9 cellular contexts compared by ENCODE assay signal in the genomic region with DNA sequence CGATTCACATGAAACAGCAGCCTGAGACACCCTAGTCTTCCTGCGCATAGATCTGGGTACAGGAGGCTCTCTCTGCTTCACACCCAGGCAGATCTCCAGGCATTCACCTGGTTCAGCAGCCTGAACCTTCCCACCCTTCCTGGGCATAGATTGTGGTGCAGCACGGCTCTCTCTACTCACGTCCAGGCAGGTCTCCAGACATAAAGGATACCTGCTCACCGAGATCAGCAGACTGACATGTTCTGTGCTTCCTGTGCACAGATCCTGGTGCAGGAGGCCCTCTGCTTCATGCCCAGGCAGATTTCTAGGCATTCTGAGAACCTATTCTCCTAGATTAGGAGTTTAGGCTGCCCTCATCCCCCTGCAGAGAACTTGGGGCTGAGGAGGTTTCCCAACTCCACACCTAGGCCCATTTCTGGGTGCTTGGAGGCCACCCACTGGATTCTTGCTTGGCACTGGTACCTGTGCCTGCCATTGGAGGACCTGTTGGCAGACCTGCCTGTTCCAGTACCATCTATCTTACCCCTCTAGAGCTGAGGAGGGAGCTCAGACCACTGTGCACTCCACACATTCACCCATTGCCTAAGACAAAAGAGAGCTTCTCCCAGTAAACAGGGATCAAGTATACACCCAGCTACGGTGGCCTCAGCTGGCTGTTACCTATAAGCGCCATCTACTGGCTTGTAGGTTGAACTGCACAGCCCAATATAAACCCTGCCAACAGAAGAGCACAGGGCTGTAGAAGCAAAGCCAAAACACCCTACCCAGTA. TPM values are rescaled to one million over a fixed set of nuclear protein-coding genes. Genes with fewer than 3 reads are reported as not detected.
DNase-seq lines count a peak whose midpoint lies in the region; ATAC-seq and TF ChIP-seq lines count a peak whose summit lies in the region.
"Had no signal": no experiment of that assay in that cellular context is flagged by ENCODE, and none has a peak within 500 bp of the region (broad histone marks: within the 10 kb centered on the region; RNA-seq: fewer than 3 reads in every experiment).

No MANE protein-coding gene starts in this region.

- H3K9me2 ChIP-seq in Karpas-422 (replicated peaks; ENCODE audit: insufficient read depth, low read length) = no peaks in the 10 kb centered on the region

- H2AFZ ChIP-seq in Karpas-422 (ENCODE audit: low read length) (peak overlapping the region; percentile 55; the same call in 1 of the 2 replicates), mammary epithelial cell (ENCODE audit: low read depth, low read length) (peak overlapping the region; percentile 34)

- no peaks in the 10 kb centered on the region for H4K20me1 ChIP-seq in Karpas-422 (ENCODE audit: insufficient read depth, low read depth, low read length)
- no peaks in the 10 kb centered on the region for H4K20me1 ChIP-seq in mammary epithelial cell (ENCODE audit: insufficient read depth, low read length)

- intact Hi-C loops in mammary epithelial cell (cut with micrococcal nuclease) = loop anchor here (1.0 kb wide), 2 partner anchors 232 to 576 kb away; no protein-coding TSS in a partner anchor
- intact Hi-C loops in left colon (cut with DNase I, micrococcal nuclease) = no loop called here

- H3K4me1 ChIP-seq in HAP-1 (no peaks in the 10 kb centered on the region), Karpas-422 (ENCODE audit: low read length) (peaks cover 46% of the 10 kb centered on the region), mammary epithelial cell (ENCODE audit: insufficient read depth, low read length) (no peaks in the 10 kb centered on the region)

- no peaks in the 10 kb centered on the region for H3K4me1 Mint-ChIP-seq in osteocyte (ENCODE audit: unreplicated experiment)

- dilution Hi-C loops in mammary epithelial cell (cut with HindIII; ENCODE audit: low sequenced_read_pairs) = no loop called here

- H3K9ac ChIP-seq in Karpas-422 (ENCODE audit: low read length) = peak overlapping the region; percentile 59
- no peak overlapping the region for H3K9ac ChIP-seq in mammary epithelial cell (ENCODE audit: insufficient read depth, low read length)

- peaks cover 16% of the 10 kb centered on the region for H3K9me3 Mint-ChIP-seq in osteocyte (ENCODE audit: unreplicated experiment)

- H3K4me3 ChIP-seq in GM06990 (replicated peaks; ENCODE audit: low read depth, low read length) = no peak overlapping the region
- no peak overlapping the region for H3K4me3 ChIP-seq in HAP-1
- peak overlapping the region; percentile 25; the same call in 1 of the 2 replicates for H3K4me3 ChIP-seq in Karpas-422 (ENCODE audit: low read length)
- H3K4me3 ChIP-seq in mammary epithelial cell (replicated peaks in 1 of 3; ENCODE audit: insufficient read depth in 1 of 3, low read depth in 2 of 3, low read length in 3 of 3) = no peak overlapping the region

- CTCF ChIA-PET in mammary epithelial cell (lab: Charles Lee; ENCODE audit: low non-redundant PET) = no interaction called here

- no TSS peak for BruUV-seq in mammary epithelial cell (replicated peaks; lab: Mats Ljungman, UMichigan)

- H3K27me3 Mint-ChIP-seq in osteocyte (ENCODE audit: unreplicated experiment) = no peaks in the 10 kb centered on the region
- H3K27me3 Mint-ChIP-seq: stimulated activated naive CD8-positive, alpha-beta T cell treated with anti-CD3 and anti-CD28 coated beads, Interleukin-15, Interleukin-2, amounts not matched to agents 100 ng/mL and 50 ng/mL, for 24 hours had no signal

- TF ChIP-seq CTCF in GM06990 (IDR thresholded peaks at IDR 0.05; ENCODE audit: insufficient read depth, low read length, poor library complexity, severe bottlenecking) (peak; percentile 82), mammary epithelial cell (conservative IDR thresholded peaks at IDR 0.05 in 1 of 2, IDR thresholded peaks at IDR 0.05 in 1 of 2; ENCODE audit: extremely low read depth in 1 of 2, insufficient read depth in 1 of 2, low read depth in 1 of 2, low read length in 2 of 2) (peak; percentile 51 to 81), osteocyte (IDR thresholded peaks at IDR 0.05) (peak; percentile 41)

- WGBS in mammary epithelial cell (ENCODE audit: low coverage, missing lambda C conversion rate) = 50% methylated on average over 4 of the region's 7 CpGs

- H3K27ac Mint-ChIP-seq in osteocyte (ENCODE audit: unreplicated experiment) = no peak overlapping the region
- H3K27ac Mint-ChIP-seq: stimulated activated naive CD8-positive, alpha-beta T cell treated with anti-CD3 and anti-CD28 coated beads, Interleukin-15, Interleukin-2, amounts not matched to agents 100 ng/mL and 50 ng/mL, for 24 hours had no signal

- no peaks in the 10 kb centered on the region for H3K36me3 ChIP-seq in GM06990 (ENCODE audit: control insufficient read depth, insufficient read depth, low read length)
- no peaks in the 10 kb centered on the region for H3K36me3 ChIP-seq in HAP-1 (replicated peaks)
- no peaks in the 10 kb centered on the region; the same call in 1 of the 2 replicates for H3K36me3 ChIP-seq in Karpas-422 (ENCODE audit: insufficient read depth, low read length)
- H3K36me3 ChIP-seq in mammary epithelial cell (ENCODE audit: insufficient read depth, low read length) = no peaks in the 10 kb centered on the region

- H3K4me2 ChIP-seq in Karpas-422 (ENCODE audit: low read depth, low read length, poor library complexity, severe bottlenecking) = peak overlapping the region; percentile 43
- no peak overlapping the region for H3K4me2 ChIP-seq in mammary epithelial cell (ENCODE audit: insufficient read depth, low read depth, low read length)

- ATAC-seq in left colon = no peak

- no peaks in the 10 kb centered on the region for H3K36me3 Mint-ChIP-seq in osteocyte (ENCODE audit: unreplicated experiment)

- H3K4me3 Mint-ChIP-seq in osteocyte (ENCODE audit: unreplicated experiment) = no peak overlapping the region
- H3K4me3 Mint-ChIP-seq: stimulated activated naive CD8-positive, alpha-beta T cell treated with anti-CD3 and anti-CD28 coated beads, Interleukin-15, Interleukin-2, amounts not matched to agents 100 ng/mL and 50 ng/mL, for 24 hours had no signal

- no peaks in the 10 kb centered on the region for H3K27me3 ChIP-seq in GM06990 (replicated peaks; ENCODE audit: control insufficient read depth, insufficient read depth, low read length)
- no peaks in the 10 kb centered on the region for H3K27me3 ChIP-seq in HAP-1 (ENCODE audit: low read depth)
- no peaks in the 10 kb centered on the region for H3K27me3 ChIP-seq in Karpas-422 (ENCODE audit: low read length)
- H3K27me3 ChIP-seq in mammary epithelial cell (ENCODE audit: insufficient read depth, low read length) = no peaks in the 10 kb centered on the region

- in situ Hi-C loops in HAP-1 (cut with MboI; ENCODE audit: low sequenced_read_pairs) (loop anchor here (25.0 kb wide), 2 partner anchors 232 to 582 kb away; no protein-coding TSS in a partner anchor), mammary epithelial cell (cut with MboI; ENCODE audit: low sequenced_read_pairs in 2 of 2) (no loop called here)

- DNase-seq in A172 (ENCODE audit: low spot score) = peak; percentile 19
- DNase-seq in GM06990 (ENCODE audit: extremely low read depth, insufficient read length) = no peak
- DNase-seq in HAP-1 (ENCODE audit: low spot score in 2 of 2) = peak; percentile 17 to 44
- peak; percentile 92 for DNase-seq in Karpas-422
- DNase-seq in mammary epithelial cell = peak; percentile 37
- DNase-seq in osteocyte (ENCODE audit: extremely low spot score, unreplicated experiment) = no peak
- DNase-seq in left colon = no peak
- DNase-seq in stimulated activated CD4-positive, alpha-beta T cell treated with anti-CD3 and anti-CD28 coated beads, Interleukin-4, amount 100 ng/mL, for 4 hours = no peak

- H3K79me2 ChIP-seq in Karpas-422 (ENCODE audit: low read length) (no peaks in the 10 kb centered on the region), mammary epithelial cell (ENCODE audit: insufficient read depth, low read length) (no peaks in the 10 kb centered on the region)

- no peaks in the 10 kb centered on the region for H3K9me3 ChIP-seq in HAP-1
- H3K9me3 ChIP-seq in Karpas-422 (ENCODE audit: low read length) = no peaks in the 10 kb centered on the region
- no peaks in the 10 kb centered on the region for H3K9me3 ChIP-seq in mammary epithelial cell (replicated peaks; ENCODE audit: insufficient read depth, low read length)

- peak overlapping the region; percentile 83 for H3K27ac ChIP-seq in Karpas-422 (ENCODE audit: low read length)
- H3K27ac ChIP-seq in mammary epithelial cell (ENCODE audit: insufficient read depth, low read depth, low read length) = no peak overlapping the region

RNA-seq across cellular contexts. Expression of a gene that starts 28.0 kb away (rescaled TPM):
- not detected in 2 replicates for total RNA-seq in A172 (2014; rRNA removed; shearing (Covaris generic))
- not detected in 2 replicates for total RNA-seq in Karpas-422 (2014; rRNA removed; shearing (Covaris generic); ENCODE audit: low replicate concordance)
- not detected for total RNA-seq in mammary epithelial cell
- polyA plus RNA-seq in mammary epithelial cell = not detected
- polyA minus RNA-seq in mammary epithelial cell = not detected
- not detected in 2 replicates for total RNA-seq in osteocyte
- not detected for total RNA-seq in left colon

Comparison
In these comparisons a context has a peak if more than half of its experiments do, and no peak if none do; other contexts are left out.
1. DNase-seq: peak in A172 (single experiment), HAP-1 (2 of 2), Karpas-422 (single experiment) and mammary epithelial cell (single experiment); none in GM06990 (single experiment), osteocyte (single experiment), left colon (0 of 2) and stimulated activated CD4-positive, alpha-beta T cell treated with anti-CD3 and anti-CD28 coated beads, Interleukin-4, amount 100 ng/mL, for 4 hours (0 of 2).
2. Peak in every context shown above with its lines, with median percentiles within 50 percentile points of each other: CTCF ChIP-seq.